Comparison of ENCODE assay signal across 21 cellular contexts in the genomic region with DNA sequence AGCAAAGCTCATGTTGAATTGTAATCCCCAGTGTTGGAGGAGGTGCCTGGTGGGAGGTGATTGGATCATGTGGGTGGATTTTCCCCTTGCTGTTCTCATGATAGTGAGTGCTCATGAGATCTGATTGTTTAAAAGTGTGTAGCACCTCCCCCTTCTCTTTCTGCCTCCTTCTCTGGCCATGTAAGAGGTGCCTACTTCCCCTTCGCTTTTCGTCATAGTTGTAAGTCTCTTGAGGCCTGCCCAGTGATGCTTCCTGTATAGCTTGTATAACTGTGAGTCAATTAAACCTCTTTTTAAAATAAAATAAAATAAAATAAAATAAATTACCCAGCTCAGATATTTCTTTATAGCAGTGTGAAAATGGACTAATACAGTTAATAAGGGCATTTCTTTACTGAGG.
"Had no signal": no experiment of that assay in that cellular context is flagged by ENCODE, and none has a peak within 500 bp of the region (broad histone marks: within the 10 kb centered on the region; RNA-seq: fewer than 3 reads in every experiment).

No MANE protein-coding gene starts in this region.

- H3K4me3 ChIP-seq: coronary artery, esophagus squamous epithelium, gastrocnemius medialis, left lung, lung, right lobe of liver, skin epidermis, stomach, suprapubic skin, tibial nerve, uterus had no signal

- H3K9me3 ChIP-seq: esophagus squamous epithelium, gastrocnemius medialis, right lobe of liver, suprapubic skin, uterus had no signal

- DNase-seq: activated effector memory CD4-positive, alpha-beta T cell treated with anti-CD3 and anti-CD28 coated beads, Interleukin-2, amount 50 U/mL, for 16 hours; activated naive CD4-positive, alpha-beta T cell treated with anti-CD3 and anti-CD28 coated beads, Interleukin-2, amount 10 ng/mL, durations not matched to agents 7 days and 5 days; activated T-cell treated with anti-CD3 and anti-CD28 coated beads, Interleukin-2, amount 50 U/mL, for 48 hours; cerebellar nuclear complex; esophagus squamous epithelium; gastrocnemius medialis; hippocampal formation; kidney glomerular epithelial cell; left lung; naive B cell; occipital lobe; right lobe of liver; stimulated activated CD4-positive, alpha-beta T cell treated with anti-CD3 and anti-CD28 coated beads, Interleukin-1b, Interleukin-23, amount 100 ng/mL, for 48 hours; stomach; uterus had no signal

- H3K4me1 ChIP-seq: esophagus squamous epithelium, gastrocnemius medialis, left lung, right lobe of liver, stomach, suprapubic skin, tibial nerve, uterus had no signal

- H3K27me3 Mint-ChIP-seq: activated naive CD4-positive, alpha-beta T cell treated with anti-CD3 and anti-CD28 coated beads, Interleukin-2, amount 10 ng/mL, durations not matched to agents 7 days and 5 days; naive B cell had no signal

- H3K27ac ChIP-seq: coronary artery, esophagus squamous epithelium, gastrocnemius medialis, left lung, right lobe of liver, skin epidermis, stomach, suprapubic skin, tibial nerve, uterus had no signal

- ATAC-seq: gastrocnemius medialis, left lung, right lobe of liver, WTC11 had no signal

- H3K4me3 Mint-ChIP-seq: activated naive CD4-positive, alpha-beta T cell treated with anti-CD3 and anti-CD28 coated beads, Interleukin-2, amount 10 ng/mL, durations not matched to agents 7 days and 5 days; naive B cell; WTC11 had no signal

- H3K36me3 Mint-ChIP-seq: activated naive CD4-positive, alpha-beta T cell treated with anti-CD3 and anti-CD28 coated beads, Interleukin-2, amount 10 ng/mL, durations not matched to agents 7 days and 5 days; naive B cell had no signal

- H3K27ac Mint-ChIP-seq: activated naive CD4-positive, alpha-beta T cell treated with anti-CD3 and anti-CD28 coated beads, Interleukin-2, amount 10 ng/mL, durations not matched to agents 7 days and 5 days; naive B cell; WTC11 had no signal

- H3K36me3 ChIP-seq: esophagus squamous epithelium, gastrocnemius medialis, left lung, right lobe of liver, stomach, suprapubic skin, tibial nerve, uterus had no signal

- H3K4me1 Mint-ChIP-seq: activated naive CD4-positive, alpha-beta T cell treated with anti-CD3 and anti-CD28 coated beads, Interleukin-2, amount 10 ng/mL, durations not matched to agents 7 days and 5 days; naive B cell had no signal

- H3K27me3 ChIP-seq: esophagus squamous epithelium, gastrocnemius medialis, left lung, right lobe of liver, stomach, suprapubic skin, tibial nerve, uterus had no signal
